Comparison of ENCODE assay signal across 20 cellular contexts in the genomic region with DNA sequence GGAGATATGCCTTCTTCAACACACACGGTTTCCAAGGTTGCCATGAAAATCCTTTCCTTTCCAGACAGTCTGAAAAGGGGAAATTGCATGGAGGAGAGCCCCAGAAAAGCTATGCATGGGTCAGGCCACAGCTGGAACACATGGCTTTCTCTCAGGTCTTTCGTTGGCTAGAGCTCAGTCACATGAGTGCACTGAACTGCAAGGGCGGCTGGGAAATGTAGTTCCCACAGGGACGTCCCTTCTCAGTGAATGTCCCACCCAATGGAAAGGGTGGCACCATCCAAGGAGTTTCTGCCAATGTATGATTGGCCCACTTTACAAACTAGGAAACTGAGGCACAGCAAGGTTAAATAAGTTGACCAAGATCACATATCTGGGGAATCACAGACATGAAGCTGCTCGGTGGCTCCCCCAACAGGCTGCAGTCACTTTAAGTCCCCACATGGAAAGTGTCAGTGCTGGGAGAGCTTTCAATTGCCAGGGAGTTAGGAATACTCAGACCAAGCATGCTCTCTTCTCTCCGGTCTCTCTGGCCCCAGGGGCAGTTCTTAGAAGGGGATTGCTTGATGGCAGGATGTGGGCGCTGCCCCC.
"Had no signal": no experiment of that assay in that cellular context is flagged by ENCODE, and none has a peak within 500 bp of the region (broad histone marks: within the 10 kb centered on the region; RNA-seq: fewer than 3 reads in every experiment).

No MANE protein-coding gene starts in this region.

- DNase-seq: activated CD4-positive, alpha-beta memory T cell treated with anti-CD3 and anti-CD28 coated beads, Interleukin-2, amount 10 ng/mL, durations not matched to agents 7 days and 5 days; activated CD4-positive, alpha-beta T cell treated with anti-CD3 and anti-CD28 coated beads for 48 hours; activated gamma-delta T cell; activated naive CD4-positive, alpha-beta T cell treated with anti-CD3 and anti-CD28 coated beads, Interleukin-2, amount 50 U/mL, for 16 hours; activated naive CD8-positive, alpha-beta T cell treated with anti-CD3 and anti-CD28 coated beads, Interleukin-2, amount 50 U/mL, for 24 hours; activated T-cell treated with anti-CD3 and anti-CD28 coated beads for 4 hours; cerebellar nuclear complex; esophagus squamous epithelium; gastrocnemius medialis; head of caudate nucleus; islet precursor cell; left cardiac atrium; mucosa of descending colon; sigmoid colon; stimulated activated CD4-positive, alpha-beta T cell treated with anti-CD3 and anti-CD28 coated beads, Interleukin-15, amount 100 ng/mL, for 24 hours; stimulated activated naive B cell treated with anti-CD40 and anti-IgM and Interleukin-4, amounts not matched to agents 10 μg/mL and 1 μg/mL and 100 μg/mL, for 72 hours; transverse colon; uterus had no signal

- H3K4me2 ChIP-seq: smooth muscle cell had no signal

- H3K9me3 ChIP-seq: gastrocnemius medialis, mucosa of descending colon, sigmoid colon, transverse colon, uterus had no signal

- H3K4me1 ChIP-seq: esophagus squamous epithelium, gastrocnemius medialis, sigmoid colon, transverse colon, uterus had no signal

- H3K36me3 ChIP-seq: esophagus squamous epithelium, gastrocnemius medialis, sigmoid colon, transverse colon, uterus had no signal

- H3K4me3 ChIP-seq: coronary artery, esophagus squamous epithelium, gastrocnemius medialis, mucosa of descending colon, sigmoid colon, smooth muscle cell, transverse colon, uterus had no signal

- ATAC-seq: activated naive CD8-positive, alpha-beta T cell treated with anti-CD3 and anti-CD28 coated beads, Interleukin-2, amount 50 U/mL, for 24 hours; gastrocnemius medialis; left cardiac atrium; mucosa of descending colon; stimulated activated naive B cell treated with anti-CD40 and anti-IgM and Interleukin-4, amounts not matched to agents 10 μg/mL and 1 μg/mL and 100 μg/mL, for 72 hours had no signal

- H3K27ac ChIP-seq: coronary artery, esophagus squamous epithelium, gastrocnemius medialis, sigmoid colon, transverse colon, uterus had no signal

- H3K27me3 ChIP-seq: transverse colon, uterus had no signal
